ENCODE assay signal across 14 cellular contexts in genomic region chr10:63553031-63553430, GRCh38. TPM values are rescaled to one million over a fixed set of nuclear protein-coding genes. Genes with fewer than 3 reads are reported as not detected.
A peak's percentile ranks its signal among the peaks of the same experiment; 100 is the strongest.
DNase-seq lines count a peak whose midpoint lies in the region; ATAC-seq and TF ChIP-seq lines count a peak whose summit lies in the region.
"Had no signal": no experiment of that assay in that cellular context is flagged by ENCODE, and none has a peak within 500 bp of the region (broad histone marks: within the 10 kb centered on the region; RNA-seq: fewer than 3 reads in every experiment).

No MANE protein-coding gene starts in this region.

- H3K4me1 ChIP-seq in foreskin keratinocyte, result peaks cover 39% of the 10 kb centered on the region

- H3K27me3 Mint-ChIP-seq in activated T-cell treated with anti-CD3 and anti-CD28 coated beads, Interleukin-2, amount 50 U/mL, for 24 hours, result no peaks in the 10 kb centered on the region
- H3K27me3 Mint-ChIP-seq in activated T-helper 17 cell treated with anti-CD3 and anti-CD28 coated beads, Interleukin-2, amount 50 U/mL, for 72 hours, result no peaks in the 10 kb centered on the region
- H3K27me3 Mint-ChIP-seq: stimulated activated naive CD8-positive, alpha-beta T cell treated with anti-CD3 and anti-CD28 coated beads, Interleukin-15, Interleukin-2, amounts not matched to agents 100 ng/mL and 50 ng/mL, for 24 hours had no signal

- peaks cover 32% of the 10 kb centered on the region for H3K4me1 Mint-ChIP-seq in activated T-cell treated with anti-CD3 and anti-CD28 coated beads, Interleukin-2, amount 50 U/mL, for 24 hours (ENCODE audit: low read depth)
- peaks cover 19% of the 10 kb centered on the region for H3K4me1 Mint-ChIP-seq in activated T-helper 17 cell treated with anti-CD3 and anti-CD28 coated beads, Interleukin-2, amount 50 U/mL, for 72 hours

- DNase-seq in activated T-cell treated with anti-CD3 and anti-CD28 coated beads, Interleukin-2, amount 50 U/mL, for 24 hours, result no peak
- DNase-seq in activated T-cell treated with anti-CD3 and anti-CD28 coated beads for 4 hours, result no peak
- peak; percentile 89 to 96 for DNase-seq in foreskin keratinocyte
- peak in 1 of 49 donors; percentile 11 for DNase-seq in substantia nigra (lab: John Stamatoyannopoulos, UW)
- no peak for DNase-seq in SKM-1 treated with dmso at 0.1 percent for 144 hours (lab: John Stamatoyannopoulos, UW; ENCODE audit: unreplicated experiment)
- DNase-seq in ureter (ENCODE audit: low spot score), result no peak
- DNase-seq in NCI-H526 treated with DMSO at 0.1 percent for 48 hours (lab: John Stamatoyannopoulos, UW), result no peak
- DNase-seq: NCI-H1436 had no signal

- H3K27ac ChIP-seq in foreskin keratinocyte, result peak overlapping the region; percentile 91
- peak overlapping the region; percentile 17 for H3K27ac ChIP-seq in substantia nigra (ENCODE audit: low read depth, low read length, poor library complexity, severe bottlenecking)
- H3K27ac ChIP-seq: 22Rv1, HL-60, VCaP had no signal

- TF ChIP-seq CTCF in foreskin keratinocyte (conservative IDR thresholded peaks at IDR 0.05), result no peak

- H3K4me3 Mint-ChIP-seq in activated T-cell treated with anti-CD3 and anti-CD28 coated beads, Interleukin-2, amount 50 U/mL, for 24 hours, result no peak overlapping the region
- no peak overlapping the region for H3K4me3 Mint-ChIP-seq in activated T-helper 17 cell treated with anti-CD3 and anti-CD28 coated beads, Interleukin-2, amount 50 U/mL, for 72 hours
- H3K4me3 Mint-ChIP-seq: nephron; stimulated activated naive CD8-positive, alpha-beta T cell treated with anti-CD3 and anti-CD28 coated beads, Interleukin-15, Interleukin-2, amounts not matched to agents 100 ng/mL and 50 ng/mL, for 24 hours had no signal

- ATAC-seq in activated T-helper 17 cell treated with anti-CD3 and anti-CD28 coated beads, Interleukin-2, amount 50 U/mL, for 72 hours (replicated peaks), result no peak
- peak; percentile 71 for ATAC-seq in foreskin keratinocyte

- no peaks in the 10 kb centered on the region for H3K27me3 ChIP-seq in foreskin keratinocyte

- no peaks in the 10 kb centered on the region for H3K9me3 Mint-ChIP-seq in activated T-cell treated with anti-CD3 and anti-CD28 coated beads, Interleukin-2, amount 50 U/mL, for 24 hours
- H3K9me3 Mint-ChIP-seq in activated T-helper 17 cell treated with anti-CD3 and anti-CD28 coated beads, Interleukin-2, amount 50 U/mL, for 72 hours, result no peaks in the 10 kb centered on the region
- H3K9me3 Mint-ChIP-seq: nephron; stimulated activated naive CD8-positive, alpha-beta T cell treated with anti-CD3 and anti-CD28 coated beads, Interleukin-15, Interleukin-2, amounts not matched to agents 100 ng/mL and 50 ng/mL, for 24 hours had no signal

- H3K36me3 Mint-ChIP-seq in activated T-cell treated with anti-CD3 and anti-CD28 coated beads, Interleukin-2, amount 50 U/mL, for 24 hours (ENCODE audit: low read depth), result peaks cover 4% of the 10 kb centered on the region
- H3K36me3 Mint-ChIP-seq in activated T-helper 17 cell treated with anti-CD3 and anti-CD28 coated beads, Interleukin-2, amount 50 U/mL, for 72 hours (ENCODE audit: low read depth), result no peaks in the 10 kb centered on the region

- peak overlapping the region; percentile 45 for H3K27ac Mint-ChIP-seq in activated T-cell treated with anti-CD3 and anti-CD28 coated beads, Interleukin-2, amount 50 U/mL, for 24 hours
- H3K27ac Mint-ChIP-seq in activated T-helper 17 cell treated with anti-CD3 and anti-CD28 coated beads, Interleukin-2, amount 50 U/mL, for 72 hours, result peak overlapping the region; percentile 21
- H3K27ac Mint-ChIP-seq: nephron; stimulated activated naive CD8-positive, alpha-beta T cell treated with anti-CD3 and anti-CD28 coated beads, Interleukin-15, Interleukin-2, amounts not matched to agents 100 ng/mL and 50 ng/mL, for 24 hours had no signal

RNA-seq across cellular contexts. Expression of gene REEP3, which starts 31.8 kb away (rescaled TPM):
- 10 to 100 TPM; 18.5 to 20.0 TPM for total RNA-seq in activated T-helper 17 cell treated with anti-CD3 and anti-CD28 coated beads, Interleukin-2, amount 50 U/mL, for 72 hours
- total RNA-seq in foreskin keratinocyte (64.8 and 66.2 TPM in 2 replicates), ureter (56.7 TPM)
- 20.7 and 22.9 TPM in 2 replicates for polyA plus RNA-seq in foreskin keratinocyte

Comparison
In these comparisons a context has a peak if more than half of its experiments do, and no peak if none do; other contexts are left out.
1. DNase-seq: peak in foreskin keratinocyte (2 of 2); none in activated T-cell treated with anti-CD3 and anti-CD28 coated beads, Interleukin-2, amount 50 U/mL, for 24 hours (single experiment), activated T-cell treated with anti-CD3 and anti-CD28 coated beads for 4 hours (single experiment), SKM-1 treated with dmso at 0.1 percent for 144 hours (single experiment), ureter (single experiment) and NCI-H526 treated with DMSO at 0.1 percent for 48 hours (single experiment).